2 cellular contexts compared by ENCODE assay signal in the genomic region with DNA sequence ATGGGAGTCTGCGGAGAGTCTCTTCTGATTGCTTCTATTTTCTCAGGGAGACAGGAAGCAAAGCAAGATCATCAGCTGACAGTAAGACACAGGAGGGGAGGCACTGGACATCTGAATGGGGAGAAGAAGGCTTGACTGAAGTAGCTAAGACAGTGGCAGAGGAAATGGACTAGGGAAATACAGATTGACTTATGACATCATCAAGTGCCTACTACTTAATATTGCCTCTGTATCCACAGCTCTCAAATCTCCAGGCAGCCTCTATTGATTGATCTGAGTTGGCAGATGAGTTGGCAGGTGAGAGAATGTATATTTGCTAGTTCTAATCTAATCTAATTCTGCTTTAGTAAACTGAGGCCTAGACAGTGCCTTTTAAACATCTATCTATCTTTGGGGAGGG.
TF ChIP-seq lines count a peak whose summit lies in the region.

No MANE protein-coding gene starts in this region.

TF ChIP-seq in GM23338, 12 proteins besides CTCF, POLR2A, EP300 and RAD21 (continues in another document):
- TF ChIP-seq STAT1 (IDR thresholded peaks at IDR 0.05; ENCODE audit: unreplicated experiment) (no peak), POLR2AphosphoS5 (IDR thresholded peaks at IDR 0.05; ENCODE audit: low read depth) (no peak), EZH2 (IDR thresholded peaks at IDR 0.05; ENCODE audit: low read depth, unreplicated experiment) (no peak), NANOG (IDR thresholded peaks at IDR 0.05; ENCODE audit: borderline replicate concordance) (no peak), ZNF114 (CRISPR knock-in tag; IDR thresholded peaks at IDR 0.05) (no peak), CREB1 (CRISPR knock-in tag; IDR thresholded peaks at IDR 0.05; ENCODE audit: low read depth) (no peak), ZNF331 (CRISPR knock-in tag; IDR thresholded peaks at IDR 0.05; ENCODE audit: low read depth) (no peak)
- TF ChIP-seq, protein P1, sequence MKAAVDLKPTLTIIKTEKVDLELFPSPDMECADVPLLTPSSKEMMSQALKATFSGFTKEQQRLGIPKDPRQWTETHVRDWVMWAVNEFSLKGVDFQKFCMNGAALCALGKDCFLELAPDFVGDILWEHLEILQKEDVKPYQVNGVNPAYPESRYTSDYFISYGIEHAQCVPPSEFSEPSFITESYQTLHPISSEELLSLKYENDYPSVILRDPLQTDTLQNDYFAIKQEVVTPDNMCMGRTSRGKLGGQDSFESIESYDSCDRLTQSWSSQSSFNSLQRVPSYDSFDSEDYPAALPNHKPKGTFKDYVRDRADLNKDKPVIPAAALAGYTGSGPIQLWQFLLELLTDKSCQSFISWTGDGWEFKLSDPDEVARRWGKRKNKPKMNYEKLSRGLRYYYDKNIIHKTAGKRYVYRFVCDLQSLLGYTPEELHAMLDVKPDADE (IDR thresholded peaks at IDR 0.05): no peak
- TF ChIP-seq, protein P2, sequence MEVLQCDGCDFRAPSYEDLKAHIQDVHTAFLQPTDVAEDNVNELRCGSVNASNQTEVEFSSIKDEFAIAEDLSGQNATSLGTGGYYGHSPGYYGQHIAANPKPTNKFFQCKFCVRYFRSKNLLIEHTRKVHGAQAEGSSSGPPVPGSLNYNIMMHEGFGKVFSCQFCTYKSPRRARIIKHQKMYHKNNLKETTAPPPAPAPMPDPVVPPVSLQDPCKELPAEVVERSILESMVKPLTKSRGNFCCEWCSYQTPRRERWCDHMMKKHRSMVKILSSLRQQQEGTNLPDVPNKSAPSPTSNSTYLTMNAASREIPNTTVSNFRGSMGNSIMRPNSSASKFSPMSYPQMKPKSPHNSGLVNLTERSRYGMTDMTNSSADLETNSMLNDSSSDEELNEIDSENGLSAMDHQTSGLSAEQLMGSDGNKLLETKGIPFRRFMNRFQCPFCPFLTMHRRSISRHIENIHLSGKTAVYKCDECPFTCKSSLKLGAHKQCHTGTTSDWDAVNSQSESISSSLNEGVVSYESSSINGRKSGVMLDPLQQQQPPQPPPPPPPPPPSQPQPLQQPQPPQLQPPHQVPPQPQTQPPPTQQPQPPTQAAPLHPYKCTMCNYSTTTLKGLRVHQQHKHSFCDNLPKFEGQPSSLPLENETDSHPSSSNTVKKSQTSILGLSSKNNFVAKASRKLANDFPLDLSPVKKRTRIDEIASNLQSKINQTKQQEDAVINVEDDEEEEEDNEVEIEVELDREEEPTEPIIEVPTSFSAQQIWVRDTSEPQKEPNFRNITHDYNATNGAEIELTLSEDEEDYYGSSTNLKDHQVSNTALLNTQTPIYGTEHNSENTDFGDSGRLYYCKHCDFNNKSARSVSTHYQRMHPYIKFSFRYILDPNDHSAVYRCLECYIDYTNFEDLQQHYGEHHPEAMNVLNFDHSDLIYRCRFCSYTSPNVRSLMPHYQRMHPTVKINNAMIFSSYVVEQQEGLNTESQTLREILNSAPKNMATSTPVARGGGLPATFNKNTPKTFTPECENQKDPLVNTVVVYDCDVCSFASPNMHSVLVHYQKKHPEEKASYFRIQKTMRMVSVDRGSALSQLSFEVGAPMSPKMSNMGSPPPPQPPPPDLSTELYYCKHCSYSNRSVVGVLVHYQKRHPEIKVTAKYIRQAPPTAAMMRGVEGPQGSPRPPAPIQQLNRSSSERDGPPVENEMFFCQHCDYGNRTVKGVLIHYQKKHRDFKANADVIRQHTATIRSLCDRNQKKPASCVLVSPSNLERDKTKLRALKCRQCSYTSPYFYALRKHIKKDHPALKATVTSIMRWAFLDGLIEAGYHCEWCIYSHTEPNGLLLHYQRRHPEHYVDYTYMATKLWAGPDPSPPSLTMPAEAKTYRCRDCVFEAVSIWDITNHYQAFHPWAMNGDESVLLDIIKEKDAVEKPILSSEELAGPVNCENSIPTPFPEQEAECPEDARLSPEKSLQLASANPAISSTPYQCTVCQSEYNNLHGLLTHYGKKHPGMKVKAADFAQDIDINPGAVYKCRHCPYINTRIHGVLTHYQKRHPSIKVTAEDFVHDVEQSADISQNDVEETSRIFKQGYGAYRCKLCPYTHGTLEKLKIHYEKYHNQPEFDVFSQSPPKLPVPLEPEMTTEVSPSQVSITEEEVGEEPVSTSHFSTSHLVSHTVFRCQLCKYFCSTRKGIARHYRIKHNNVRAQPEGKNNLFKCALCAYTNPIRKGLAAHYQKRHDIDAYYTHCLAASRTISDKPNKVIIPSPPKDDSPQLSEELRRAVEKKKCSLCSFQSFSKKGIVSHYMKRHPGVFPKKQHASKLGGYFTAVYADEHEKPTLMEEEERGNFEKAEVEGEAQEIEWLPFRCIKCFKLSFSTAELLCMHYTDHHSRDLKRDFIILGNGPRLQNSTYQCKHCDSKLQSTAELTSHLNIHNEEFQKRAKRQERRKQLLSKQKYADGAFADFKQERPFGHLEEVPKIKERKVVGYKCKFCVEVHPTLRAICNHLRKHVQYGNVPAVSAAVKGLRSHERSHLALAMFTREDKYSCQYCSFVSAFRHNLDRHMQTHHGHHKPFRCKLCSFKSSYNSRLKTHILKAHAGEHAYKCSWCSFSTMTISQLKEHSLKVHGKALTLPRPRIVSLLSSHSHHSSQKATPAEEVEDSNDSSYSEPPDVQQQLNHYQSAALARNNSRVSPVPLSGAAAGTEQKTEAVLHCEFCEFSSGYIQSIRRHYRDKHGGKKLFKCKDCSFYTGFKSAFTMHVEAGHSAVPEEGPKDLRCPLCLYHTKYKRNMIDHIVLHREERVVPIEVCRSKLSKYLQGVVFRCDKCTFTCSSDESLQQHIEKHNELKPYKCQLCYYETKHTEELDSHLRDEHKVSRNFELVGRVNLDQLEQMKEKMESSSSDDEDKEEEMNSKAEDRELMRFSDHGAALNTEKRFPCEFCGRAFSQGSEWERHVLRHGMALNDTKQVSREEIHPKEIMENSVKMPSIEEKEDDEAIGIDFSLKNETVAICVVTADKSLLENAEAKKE (CRISPR knock-in tag; IDR thresholded peaks at IDR 0.05): no peak
- TF ChIP-seq, protein P3, sequence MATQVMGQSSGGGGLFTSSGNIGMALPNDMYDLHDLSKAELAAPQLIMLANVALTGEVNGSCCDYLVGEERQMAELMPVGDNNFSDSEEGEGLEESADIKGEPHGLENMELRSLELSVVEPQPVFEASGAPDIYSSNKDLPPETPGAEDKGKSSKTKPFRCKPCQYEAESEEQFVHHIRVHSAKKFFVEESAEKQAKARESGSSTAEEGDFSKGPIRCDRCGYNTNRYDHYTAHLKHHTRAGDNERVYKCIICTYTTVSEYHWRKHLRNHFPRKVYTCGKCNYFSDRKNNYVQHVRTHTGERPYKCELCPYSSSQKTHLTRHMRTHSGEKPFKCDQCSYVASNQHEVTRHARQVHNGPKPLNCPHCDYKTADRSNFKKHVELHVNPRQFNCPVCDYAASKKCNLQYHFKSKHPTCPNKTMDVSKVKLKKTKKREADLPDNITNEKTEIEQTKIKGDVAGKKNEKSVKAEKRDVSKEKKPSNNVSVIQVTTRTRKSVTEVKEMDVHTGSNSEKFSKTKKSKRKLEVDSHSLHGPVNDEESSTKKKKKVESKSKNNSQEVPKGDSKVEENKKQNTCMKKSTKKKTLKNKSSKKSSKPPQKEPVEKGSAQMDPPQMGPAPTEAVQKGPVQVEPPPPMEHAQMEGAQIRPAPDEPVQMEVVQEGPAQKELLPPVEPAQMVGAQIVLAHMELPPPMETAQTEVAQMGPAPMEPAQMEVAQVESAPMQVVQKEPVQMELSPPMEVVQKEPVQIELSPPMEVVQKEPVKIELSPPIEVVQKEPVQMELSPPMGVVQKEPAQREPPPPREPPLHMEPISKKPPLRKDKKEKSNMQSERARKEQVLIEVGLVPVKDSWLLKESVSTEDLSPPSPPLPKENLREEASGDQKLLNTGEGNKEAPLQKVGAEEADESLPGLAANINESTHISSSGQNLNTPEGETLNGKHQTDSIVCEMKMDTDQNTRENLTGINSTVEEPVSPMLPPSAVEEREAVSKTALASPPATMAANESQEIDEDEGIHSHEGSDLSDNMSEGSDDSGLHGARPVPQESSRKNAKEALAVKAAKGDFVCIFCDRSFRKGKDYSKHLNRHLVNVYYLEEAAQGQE (IDR thresholded peaks at IDR 0.05; ENCODE audit: unreplicated experiment): no peak

TF ChIP-seq in H1, 55 proteins besides CTCF, POLR2A, EP300 and RAD21:
- TF ChIP-seq SUZ12 (IDR thresholded peaks at IDR 0.05; ENCODE audit: low read length): no peak
- TF ChIP-seq BACH1 (IDR thresholded peaks at IDR 0.05; ENCODE audit: low read length): no peak
- no peak for TF ChIP-seq NANOG (IDR thresholded peaks at IDR 0.05; ENCODE audit: insufficient read depth, low read depth, low read length, poor library complexity, severe bottlenecking)
- TF ChIP-seq TAF1 (IDR thresholded peaks at IDR 0.05; ENCODE audit: low read depth, low read length): no peak
- TF ChIP-seq GTF2F1 (IDR thresholded peaks at IDR 0.05; ENCODE audit: borderline replicate concordance, low read depth, low read length): no peak
- no peak for TF ChIP-seq KDM1A (IDR thresholded peaks at IDR 0.05; ENCODE audit: borderline replicate concordance, low read length)
- TF ChIP-seq RNF2 (IDR thresholded peaks at IDR 0.05; ENCODE audit: borderline replicate concordance, low read depth, low read length, missing control alignments, poor library complexity, severe bottlenecking): no peak
- TF ChIP-seq TEAD4 (IDR thresholded peaks at IDR 0.05; ENCODE audit: low read depth, low read length): no peak
- TF ChIP-seq SIRT6 (IDR thresholded peaks at IDR 0.05; ENCODE audit: low read length): no peak
- no peak for TF ChIP-seq CHD1 (IDR thresholded peaks at IDR 0.05; ENCODE audit: low read depth, low read length)
- TF ChIP-seq KDM4A (IDR thresholded peaks at IDR 0.05; ENCODE audit: low read depth, low read length, severe bottlenecking): no peak
- TF ChIP-seq, protein P4, sequence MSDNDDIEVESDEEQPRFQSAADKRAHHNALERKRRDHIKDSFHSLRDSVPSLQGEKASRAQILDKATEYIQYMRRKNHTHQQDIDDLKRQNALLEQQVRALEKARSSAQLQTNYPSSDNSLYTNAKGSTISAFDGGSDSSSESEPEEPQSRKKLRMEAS (IDR thresholded peaks at IDR 0.05): no peak
- TF ChIP-seq HDAC6 (IDR thresholded peaks at IDR 0.05; ENCODE audit: low read depth, low read length): no peak
TF ChIP-seq in H1: peak in this region for 0.
